Comparison of ENCODE assay signal across 1 cellular context in the genomic region with DNA sequence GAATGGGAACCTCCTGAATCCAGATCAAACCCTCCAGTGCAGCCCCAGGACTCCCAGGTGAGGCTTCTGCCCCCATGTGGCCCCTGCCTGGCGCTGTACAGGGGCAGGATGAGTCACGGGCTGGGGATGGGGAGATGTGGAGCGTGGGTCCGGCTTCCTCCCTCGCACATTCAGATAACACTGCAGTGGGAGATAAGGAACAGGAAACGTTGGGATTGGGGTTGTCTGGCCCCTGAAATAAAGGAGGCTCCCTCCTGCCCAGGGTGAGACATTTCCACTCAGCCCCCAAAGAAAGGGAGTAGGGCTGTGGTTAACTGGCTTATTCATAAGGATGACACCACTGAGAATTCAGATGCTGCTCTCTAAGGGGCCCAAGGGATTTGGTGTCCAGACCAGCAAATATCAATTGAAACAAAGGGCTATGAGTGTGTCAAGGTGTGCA.
TF ChIP-seq lines count a peak whose summit lies in the region.

No MANE protein-coding gene starts in this region.

TF ChIP-seq in K562, 482 proteins besides CTCF, POLR2A, EP300 and RAD21 (continued from another document):
- TF ChIP-seq, protein P1, sequence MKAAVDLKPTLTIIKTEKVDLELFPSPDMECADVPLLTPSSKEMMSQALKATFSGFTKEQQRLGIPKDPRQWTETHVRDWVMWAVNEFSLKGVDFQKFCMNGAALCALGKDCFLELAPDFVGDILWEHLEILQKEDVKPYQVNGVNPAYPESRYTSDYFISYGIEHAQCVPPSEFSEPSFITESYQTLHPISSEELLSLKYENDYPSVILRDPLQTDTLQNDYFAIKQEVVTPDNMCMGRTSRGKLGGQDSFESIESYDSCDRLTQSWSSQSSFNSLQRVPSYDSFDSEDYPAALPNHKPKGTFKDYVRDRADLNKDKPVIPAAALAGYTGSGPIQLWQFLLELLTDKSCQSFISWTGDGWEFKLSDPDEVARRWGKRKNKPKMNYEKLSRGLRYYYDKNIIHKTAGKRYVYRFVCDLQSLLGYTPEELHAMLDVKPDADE (conservative IDR thresholded peaks at IDR 0.05; ENCODE audit: control insufficient read depth, low read depth, low read length), result no peak
- TF ChIP-seq, protein P2, sequence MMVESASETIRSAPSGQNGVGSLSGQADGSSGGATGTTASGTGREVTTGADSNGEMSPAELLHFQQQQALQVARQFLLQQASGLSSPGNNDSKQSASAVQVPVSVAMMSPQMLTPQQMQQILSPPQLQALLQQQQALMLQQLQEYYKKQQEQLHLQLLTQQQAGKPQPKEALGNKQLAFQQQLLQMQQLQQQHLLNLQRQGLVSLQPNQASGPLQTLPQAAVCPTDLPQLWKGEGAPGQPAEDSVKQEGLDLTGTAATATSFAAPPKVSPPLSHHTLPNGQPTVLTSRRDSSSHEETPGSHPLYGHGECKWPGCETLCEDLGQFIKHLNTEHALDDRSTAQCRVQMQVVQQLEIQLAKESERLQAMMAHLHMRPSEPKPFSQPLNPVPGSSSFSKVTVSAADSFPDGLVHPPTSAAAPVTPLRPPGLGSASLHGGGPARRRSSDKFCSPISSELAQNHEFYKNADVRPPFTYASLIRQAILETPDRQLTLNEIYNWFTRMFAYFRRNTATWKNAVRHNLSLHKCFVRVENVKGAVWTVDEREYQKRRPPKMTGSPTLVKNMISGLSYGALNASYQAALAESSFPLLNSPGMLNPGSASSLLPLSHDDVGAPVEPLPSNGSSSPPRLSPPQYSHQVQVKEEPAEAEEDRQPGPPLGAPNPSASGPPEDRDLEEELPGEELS (CRISPR knock-in tag; IDR thresholded peaks at IDR 0.05; ENCODE audit: borderline replicate concordance), result no peak
- TF ChIP-seq SMARCE1 (IDR thresholded peaks at IDR 0.05) (peak; percentile 79), SMARCC2 (IDR thresholded peaks at IDR 0.05; ENCODE audit: low read depth) (peak; percentile 60; the same call in 1 of the 2 replicates), HNRNPK (IDR thresholded peaks at IDR 0.05; ENCODE audit: low read depth, low read length, poor library complexity, severe bottlenecking) (no peak), FOXA3 (CRISPR knock-in tag; conservative IDR thresholded peaks at IDR 0.05 in 1 of 2, IDR thresholded peaks at IDR 0.05 in 1 of 2) (no peak), FOSL1 (tag; conservative IDR thresholded peaks at IDR 0.05) (peak; percentile 95), FOXJ2 (tag; IDR thresholded peaks at IDR 0.05) (no peak), MED1 (CRISPR knock-in tag; IDR thresholded peaks at IDR 0.05; ENCODE audit: borderline replicate concordance) (no peak), SMARCA4 (IDR thresholded peaks at IDR 0.05) (peak; percentile 68; the same call in 1 of the 2 replicates), KDM5B (IDR thresholded peaks at IDR 0.05; ENCODE audit: insufficient replicate concordance, low read depth, low read length) (no peak), GABPA (tag; conservative IDR thresholded peaks at IDR 0.05; ENCODE audit: low read depth) (no peak), L3MBTL2 (IDR thresholded peaks at IDR 0.05) (no peak), SOX6 (IDR thresholded peaks at IDR 0.05) (peak; percentile 42; the same call in 1 of the 2 replicates), ZEB2 (IDR thresholded peaks at IDR 0.05) (peak; percentile 61), SP1 (CRISPR knock-in tag; IDR thresholded peaks at IDR 0.05) (no peak), CBFA2T3 (IDR thresholded peaks at IDR 0.05) (peak; percentile 81), ARID1B (IDR thresholded peaks at IDR 0.05) (peak; percentile 80)
- TF ChIP-seq, protein P3, sequence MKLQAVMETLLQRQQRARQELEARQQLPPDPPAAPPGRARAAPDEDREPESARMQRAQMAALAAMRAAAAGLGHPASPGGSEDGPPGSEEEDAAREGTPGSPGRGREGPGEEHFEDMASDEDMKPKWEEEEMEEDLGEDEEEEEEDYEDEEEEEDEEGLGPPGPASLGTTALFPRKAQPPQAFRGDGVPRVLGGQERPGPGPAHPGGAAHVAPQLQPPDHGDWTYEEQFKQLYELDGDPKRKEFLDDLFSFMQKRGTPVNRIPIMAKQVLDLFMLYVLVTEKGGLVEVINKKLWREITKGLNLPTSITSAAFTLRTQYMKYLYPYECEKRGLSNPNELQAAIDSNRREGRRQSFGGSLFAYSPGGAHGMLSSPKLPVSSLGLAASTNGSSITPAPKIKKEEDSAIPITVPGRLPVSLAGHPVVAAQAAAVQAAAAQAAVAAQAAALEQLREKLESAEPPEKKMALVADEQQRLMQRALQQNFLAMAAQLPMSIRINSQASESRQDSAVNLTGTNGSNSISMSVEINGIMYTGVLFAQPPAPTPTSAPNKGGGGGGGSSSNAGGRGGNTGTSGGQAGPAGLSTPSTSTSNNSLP (IDR thresholded peaks at IDR 0.05; ENCODE audit: borderline replicate concordance, low read depth, low read length), result no peak
TF ChIP-seq in K562: peak in this region for 48.
